In the genomic region with DNA sequence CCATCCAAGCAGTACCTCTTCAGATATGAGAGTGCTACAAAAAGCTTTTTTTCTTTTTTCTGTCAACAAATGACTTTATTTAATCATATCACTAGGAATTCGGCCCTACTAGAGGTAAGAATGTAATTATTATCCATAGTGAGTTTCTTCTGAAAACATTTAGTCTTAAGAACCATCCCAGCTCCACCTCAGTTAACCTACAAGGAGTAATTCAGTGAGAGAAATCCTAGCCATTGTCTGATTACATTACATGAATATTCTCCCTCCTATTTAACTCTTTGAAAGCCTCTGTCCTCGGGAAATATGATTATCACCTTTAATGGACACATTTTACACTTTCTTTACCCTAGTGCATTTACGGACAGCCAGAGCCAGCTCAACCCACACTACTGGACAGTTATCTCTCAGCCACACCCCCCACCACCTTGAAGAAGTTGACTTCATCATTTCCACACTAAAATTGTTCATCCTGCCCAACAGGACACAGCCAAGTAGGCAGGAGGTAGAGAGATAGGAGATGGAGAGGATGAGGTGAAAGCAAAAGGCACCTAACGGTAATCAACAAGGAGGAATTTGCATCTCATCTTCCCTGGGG, we compare ENCODE assay signal across 9 cellular contexts. TPM values are rescaled to one million over a fixed set of nuclear protein-coding genes. Genes with fewer than 3 reads are reported as not detected.
A peak's percentile ranks its signal among the peaks of the same experiment; 100 is the strongest.
DNase-seq lines count a peak whose midpoint lies in the region; ATAC-seq lines count a peak whose summit lies in the region.
"Had no signal": no experiment of that assay in that cellular context is flagged by ENCODE, and none has a peak within 500 bp of the region (broad histone marks: within the 10 kb centered on the region; RNA-seq: fewer than 3 reads in every experiment).

No MANE protein-coding gene starts in this region.

- H3K9me3 ChIP-seq in right cardiac atrium (ENCODE audit: control insufficient read depth, low read length) (no peaks in the 10 kb centered on the region), aorta (ENCODE audit: control insufficient read depth, low read length) (no peaks in the 10 kb centered on the region)

- H3K4me3 Mint-ChIP-seq in central memory CD8-positive, alpha-beta T cell = peak overlapping the region; percentile 51
- H3K4me3 Mint-ChIP-seq in naive thymus-derived CD8-positive, alpha-beta T cell = peak overlapping the region; percentile 24 to 86 (median 70)
- H3K4me3 Mint-ChIP-seq: activated B cell treated with CpG ODN at 0.5 μM for 24 hours had no signal

- intact Hi-C loops in right cardiac atrium (cut with DNase I) (no loop called here), Right ventricle myocardium inferior (cut with DNase I) (no loop called here), aorta (cut with DNase I) (loop anchor here in 1 of 2 donors (5.0 kb wide), 1 partner anchor 44 kb away; no protein-coding TSS in a partner anchor)

- H3K36me3 Mint-ChIP-seq in central memory CD8-positive, alpha-beta T cell (ENCODE audit: insufficient read depth) = no peaks in the 10 kb centered on the region
- H3K36me3 Mint-ChIP-seq in naive thymus-derived CD8-positive, alpha-beta T cell = no peaks in the 10 kb centered on the region

- no peaks in the 10 kb centered on the region for H3K36me3 ChIP-seq in aorta (ENCODE audit: control insufficient read depth in 1 of 2, insufficient read depth in 2 of 2, low read length in 1 of 2)

- POLR2A ChIA-PET in naive thymus-derived CD8-positive, alpha-beta T cell (lab: Charles Lee) = no interaction called here

- no peaks in the 10 kb centered on the region for H3K4me1 ChIP-seq in right cardiac atrium (ENCODE audit: control insufficient read depth, insufficient read depth, low read length)
- no peaks in the 10 kb centered on the region for H3K4me1 ChIP-seq in aorta (ENCODE audit: control insufficient read depth in 1 of 2, insufficient read depth in 2 of 2, low read length in 2 of 2)

- H3K9me3 Mint-ChIP-seq in central memory CD8-positive, alpha-beta T cell = peaks cover 6% of the 10 kb centered on the region
- no peaks in the 10 kb centered on the region for H3K9me3 Mint-ChIP-seq in naive thymus-derived CD8-positive, alpha-beta T cell
- H3K9me3 Mint-ChIP-seq: activated B cell treated with CpG ODN at 0.5 μM for 24 hours had no signal

- DNase-seq in right cardiac atrium = no peak
- no peak for DNase-seq in Right ventricle myocardium inferior (ENCODE audit: missing footprints)
- no peak for DNase-seq in central memory CD8-positive, alpha-beta T cell (ENCODE audit: low spot score in 2 of 2)
- DNase-seq in naive thymus-derived CD8-positive, alpha-beta T cell = no peak
- no peak for DNase-seq in aorta
- no peak for DNase-seq in NOMO-1 treated with DMSO at 0.1 percent for 48 hours (lab: John Stamatoyannopoulos, UW; ENCODE audit: unreplicated experiment)
- DNase-seq: activated B cell treated with CpG ODN at 0.5 μM for 24 hours had no signal

- ATAC-seq in right cardiac atrium (no peak), Right ventricle myocardium inferior (no peak), aorta (ENCODE audit: low FRiP score) (no peak), GM18861 (IDR thresholded peaks at IDR 0.05; ENCODE audit: unreplicated experiment) (no peak), HG03442 (IDR thresholded peaks at IDR 0.05; ENCODE audit: unreplicated experiment) (no peak)
- no peak for ATAC-seq in central memory CD8-positive, alpha-beta T cell (replicated peaks; ENCODE audit: extremely low read depth, poor library complexity, severe bottlenecking)
- no peak for ATAC-seq in naive thymus-derived CD8-positive, alpha-beta T cell

- H3K27me3 ChIP-seq in right cardiac atrium (ENCODE audit: control insufficient read depth, insufficient read depth) = no peaks in the 10 kb centered on the region
- no peaks in the 10 kb centered on the region for H3K27me3 ChIP-seq in aorta (ENCODE audit: control insufficient read depth in 1 of 2, insufficient read depth in 2 of 2, low read length in 1 of 2)

- peaks cover 12% of the 10 kb centered on the region for H3K27me3 Mint-ChIP-seq in central memory CD8-positive, alpha-beta T cell
- peaks cover 22 to 41% (median 33%) of the 10 kb centered on the region in 5 donors for H3K27me3 Mint-ChIP-seq in naive thymus-derived CD8-positive, alpha-beta T cell

- 15% methylated on average over 4 of the region's 4 CpGs for WGBS in right cardiac atrium
- 7 to 10% methylated on average over 4 of the region's 4 CpGs for WGBS in aorta, 2 donors

- H3K27ac ChIP-seq in right cardiac atrium (ENCODE audit: low read length) (no peak overlapping the region), aorta (ENCODE audit: low read depth in 1 of 2, low read length in 2 of 2) (no peak overlapping the region)

- peaks cover 9% of the 10 kb centered on the region for H3K4me1 Mint-ChIP-seq in central memory CD8-positive, alpha-beta T cell
- H3K4me1 Mint-ChIP-seq in naive thymus-derived CD8-positive, alpha-beta T cell = peaks cover 11 to 21% (median 14%) of the 10 kb centered on the region in 4 donors
- H3K4me1 Mint-ChIP-seq: activated B cell treated with CpG ODN at 0.5 μM for 24 hours had no signal

- H3K4me3 ChIP-seq in right cardiac atrium (ENCODE audit: low read length) (peak overlapping the region; percentile 54), aorta (ENCODE audit: low read length in 2 of 2) (peak overlapping the region; percentile 53 to 85)

- no peak overlapping the region for H3K27ac Mint-ChIP-seq in central memory CD8-positive, alpha-beta T cell (ENCODE audit: low read depth)
- peak overlapping the region in 1 of 10 donors; percentile 37 for H3K27ac Mint-ChIP-seq in naive thymus-derived CD8-positive, alpha-beta T cell
- H3K27ac Mint-ChIP-seq: activated B cell treated with CpG ODN at 0.5 μM for 24 hours had no signal

RNA-seq across cellular contexts. Expression of a gene that starts 1.3 kb away (rescaled TPM):
- total RNA-seq in right cardiac atrium = 1 to 10 TPM in 2 of 4 donors, under 1 TPM in 2; 0.62 to 3.0 (median 1.1) TPM
- 0.66 TPM for polyA plus RNA-seq in right cardiac atrium
- total RNA-seq in Right ventricle myocardium inferior = 0.35 TPM
- total RNA-seq in naive thymus-derived CD8-positive, alpha-beta T cell = not detected
- not detected for polyA plus RNA-seq in naive thymus-derived CD8-positive, alpha-beta T cell
- 10 to 100 TPM; 20.4 to 46.6 TPM for total RNA-seq in aorta
- 10 to 100 TPM in 1 of 2 donors, 1 to 10 TPM in 1; 5.4 to 11.0 TPM for polyA plus RNA-seq in aorta
- total RNA-seq: activated B cell treated with CpG ODN at 0.5 μM for 24 hours had no signal

Comparison
In these comparisons a context has a peak if more than half of its experiments do, and no peak if none do; other contexts are left out.
1. RNA of a gene that starts 1.3 kb away (total RNA-seq): 20.4 to 46.6 TPM in aorta; 0.62 to 3.0 TPM in right cardiac atrium, 0.35 TPM in Right ventricle myocardium inferior (single experiment) and not detected in naive thymus-derived CD8-positive, alpha-beta T cell; every median in the first group is over 4 times any median in the second.